ENCODE assay signal across 8 cellular contexts in the genomic region with DNA sequence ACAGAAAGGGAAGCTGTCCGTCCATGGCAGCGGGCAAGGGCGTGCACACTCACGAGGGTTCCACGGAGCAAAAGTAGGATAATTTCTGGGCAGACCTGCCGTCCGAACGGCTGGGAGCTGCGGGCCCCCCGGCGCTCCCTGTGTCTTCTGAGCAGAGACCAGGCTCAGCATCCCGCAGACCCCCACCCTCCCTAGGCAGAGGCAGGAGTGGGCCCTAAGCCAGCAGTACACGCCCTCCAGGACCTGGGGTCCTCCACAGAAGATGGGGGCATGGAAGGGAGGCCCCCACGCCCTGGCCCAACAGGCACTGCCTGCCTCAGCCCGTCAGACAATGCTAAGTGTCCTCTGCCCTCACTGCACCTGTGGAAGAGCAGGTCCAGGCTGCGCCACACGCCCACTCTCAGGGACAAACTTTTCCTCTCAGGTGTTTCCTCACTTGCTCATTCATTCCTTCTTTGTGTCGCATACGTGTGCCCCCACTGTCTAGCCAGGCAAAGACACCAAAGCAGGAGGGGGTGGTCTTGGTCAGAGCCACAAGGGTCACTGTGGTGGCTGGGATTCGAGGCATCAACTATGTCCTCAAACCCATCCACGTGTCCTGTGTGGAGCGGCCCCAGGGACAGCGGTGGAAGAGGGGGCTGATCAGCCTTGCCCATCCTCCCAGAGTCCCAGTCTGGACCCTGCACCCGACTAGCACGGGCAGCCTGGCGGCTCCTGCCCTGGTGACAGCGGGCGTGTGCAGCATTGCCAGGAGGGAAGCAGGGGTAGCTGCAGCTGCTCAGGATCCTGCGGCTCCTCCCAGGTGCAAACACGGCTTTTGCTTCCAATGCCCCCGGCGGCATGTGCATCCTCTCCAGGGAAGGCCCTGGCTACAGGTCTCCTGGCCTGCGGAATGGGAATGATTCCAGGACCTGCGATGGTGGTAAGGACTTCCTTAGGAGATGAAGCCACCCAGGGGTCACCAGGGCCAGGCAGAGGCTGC. TPM values are rescaled to one million over a fixed set of nuclear protein-coding genes. Genes with fewer than 3 reads are reported as not detected.
A peak's percentile ranks its signal among the peaks of the same experiment; 100 is the strongest.
DNase-seq lines count a peak whose midpoint lies in the region; ATAC-seq, FAIRE-seq and TF ChIP-seq lines count a peak whose summit lies in the region.
"Had no signal": no experiment of that assay in that cellular context is flagged by ENCODE, and none has a peak within 500 bp of the region (broad histone marks: within the 10 kb centered on the region; RNA-seq: fewer than 3 reads in every experiment).

No MANE protein-coding gene starts in this region.

- DNase-seq in HTR-8/SVneo (ENCODE audit: insufficient read length, low spot score) (no peak), left ventricle myocardium inferior (peak; percentile 11), DMS153 (lab: John Stamatoyannopoulos, UW) (no peak), UCSD-AML1 (lab: John Stamatoyannopoulos, UW; ENCODE audit: unreplicated experiment) (no peak)
- DNase-seq in activated T-cell treated with anti-CD3 and anti-CD28 coated beads, Interleukin-2, amount 50 U/mL, for 4 hours, result peak; percentile 4

- H3K4me3 Mint-ChIP-seq in activated T-cell treated with anti-CD3 and anti-CD28 coated beads, Interleukin-2, amount 50 U/mL, for 4 hours, result peak overlapping the region; percentile 17

- H3K27ac ChIP-seq in left ventricle myocardium inferior (replicated peaks), result no peak overlapping the region
- peak overlapping the region in 17 of 21 experiments; percentile 48 to 95 (median 85) for H3K27ac ChIP-seq in skin epidermis

- peaks cover 55% of the 10 kb centered on the region for H3K27me3 ChIP-seq in left ventricle myocardium inferior (ENCODE audit: low read depth)

- H3K36me3 ChIP-seq in left ventricle myocardium inferior, result no peaks in the 10 kb centered on the region

- ATAC-seq in activated T-cell treated with anti-CD3 and anti-CD28 coated beads, Interleukin-2, amount 50 U/mL, for 4 hours, result no peak
- ATAC-seq in GM18868 (IDR thresholded peaks at IDR 0.05; ENCODE audit: unreplicated experiment), result no peak

- no peak overlapping the region for H3K4me3 ChIP-seq in left ventricle myocardium inferior
- H3K4me3 ChIP-seq in skin epidermis, result peak overlapping the region in 1 of 7 experiments; percentile 87

- H3K27me3 Mint-ChIP-seq in activated T-cell treated with anti-CD3 and anti-CD28 coated beads, Interleukin-2, amount 50 U/mL, for 4 hours (ENCODE audit: low read depth), result peaks cover 27% of the 10 kb centered on the region

- no peaks in the 10 kb centered on the region for H3K36me3 Mint-ChIP-seq in activated T-cell treated with anti-CD3 and anti-CD28 coated beads, Interleukin-2, amount 50 U/mL, for 4 hours (ENCODE audit: insufficient read depth)

- TF ChIP-seq CTCF in left ventricle myocardium inferior (IDR thresholded peaks at IDR 0.05; ENCODE audit: borderline replicate concordance), result no peak

- peaks cover 33% of the 10 kb centered on the region for H3K4me1 ChIP-seq in left ventricle myocardium inferior

- intact Hi-C loops in left ventricle myocardium inferior (cut with micrococcal nuclease), result no loop called here

- no peaks in the 10 kb centered on the region for H3K9me3 ChIP-seq in left ventricle myocardium inferior (replicated peaks)

- H3K9me3 Mint-ChIP-seq in activated T-cell treated with anti-CD3 and anti-CD28 coated beads, Interleukin-2, amount 50 U/mL, for 4 hours, result no peaks in the 10 kb centered on the region

- H3K4me1 Mint-ChIP-seq in activated T-cell treated with anti-CD3 and anti-CD28 coated beads, Interleukin-2, amount 50 U/mL, for 4 hours (ENCODE audit: low read depth), result peaks cover 13% of the 10 kb centered on the region

- peak; percentile 58 for FAIRE-seq in HTR-8/SVneo (lab: Jason Lieb, UNC)
- FAIRE-seq: islet of Langerhans had no signal

RNA-seq across cellular contexts. Expression of a gene that starts 2.4 kb away (rescaled TPM):
- total RNA-seq in activated T-cell treated with anti-CD3 and anti-CD28 coated beads, Interleukin-2, amount 50 U/mL, for 4 hours, result 1 to 10 TPM; 3.7 to 6.3 (median 5.9) TPM
- 187 TPM for total RNA-seq in left ventricle myocardium inferior

Comparison
In these comparisons a context has a peak if more than half of its experiments do, and no peak if none do; other contexts are left out.
1. DNase-seq: peak in activated T-cell treated with anti-CD3 and anti-CD28 coated beads, Interleukin-2, amount 50 U/mL, for 4 hours (single experiment) and left ventricle myocardium inferior (single experiment); none in HTR-8/SVneo (single experiment), DMS153 (single experiment) and UCSD-AML1 (single experiment).
2. RNA of a gene that starts 2.4 kb away (total RNA-seq): 187 TPM in left ventricle myocardium inferior (single experiment); 3.7 to 6.3 TPM in activated T-cell treated with anti-CD3 and anti-CD28 coated beads, Interleukin-2, amount 50 U/mL, for 4 hours; every median in the first group is over 10 times any median in the second.